ENCODE assay signal across 8 cellular contexts in genomic region chr11:131064373-131064991, GRCh38.
DNase-seq lines count a peak whose midpoint lies in the region; ATAC-seq lines count a peak whose summit lies in the region.

No MANE protein-coding gene starts in this region.

- no peaks in the 10 kb centered on the region for H3K4me1 Mint-ChIP-seq in activated T-cell treated with anti-CD3 and anti-CD28 coated beads, Interleukin-2, amount 50 U/mL, for 4 hours (ENCODE audit: low read depth)

- DNase-seq in activated T-cell treated with anti-CD3 and anti-CD28 coated beads for 24 hours (ENCODE audit: low read depth) (peak; percentile 5), MV-4-11 (lab: John Stamatoyannopoulos, UW) (peak; percentile 35), germinal center (ENCODE audit: low spot score) (peak; percentile 59), putamen (ENCODE audit: low spot score) (peak; percentile 63), NCI-H510A (lab: John Stamatoyannopoulos, UW) (no peak)
- DNase-seq in activated T-cell treated with anti-CD3 and anti-CD28 coated beads, Interleukin-2, amount 50 U/mL, for 4 hours, result no peak
- peak; percentile 21 to 44 for DNase-seq in activated CD4-positive, alpha-beta T cell treated with anti-CD3 and anti-CD28 coated beads, Interleukin-2, amount 50 U/mL, for 48 hours

- H3K4me3 Mint-ChIP-seq in activated T-cell treated with anti-CD3 and anti-CD28 coated beads, Interleukin-2, amount 50 U/mL, for 4 hours, result no peak overlapping the region

- H3K27me3 Mint-ChIP-seq in activated T-cell treated with anti-CD3 and anti-CD28 coated beads, Interleukin-2, amount 50 U/mL, for 4 hours (ENCODE audit: low read depth), result peaks cover 11% of the 10 kb centered on the region

- no peaks in the 10 kb centered on the region for H3K36me3 Mint-ChIP-seq in activated T-cell treated with anti-CD3 and anti-CD28 coated beads, Interleukin-2, amount 50 U/mL, for 4 hours (ENCODE audit: insufficient read depth)

- ATAC-seq in activated T-cell treated with anti-CD3 and anti-CD28 coated beads, Interleukin-2, amount 50 U/mL, for 4 hours, result no peak
- ATAC-seq in GM21825 (IDR thresholded peaks at IDR 0.05; ENCODE audit: unreplicated experiment), result peak; percentile 83

- no peaks in the 10 kb centered on the region for H3K9me3 Mint-ChIP-seq in activated T-cell treated with anti-CD3 and anti-CD28 coated beads, Interleukin-2, amount 50 U/mL, for 4 hours

Comparison
In these comparisons a context has a peak if more than half of its experiments do, and no peak if none do; other contexts are left out.
1. DNase-seq: peak in activated T-cell treated with anti-CD3 and anti-CD28 coated beads for 24 hours (single experiment), MV-4-11 (single experiment), activated CD4-positive, alpha-beta T cell treated with anti-CD3 and anti-CD28 coated beads, Interleukin-2, amount 50 U/mL, for 48 hours (2 of 2), germinal center (single experiment) and putamen (single experiment); none in activated T-cell treated with anti-CD3 and anti-CD28 coated beads, Interleukin-2, amount 50 U/mL, for 4 hours (single experiment) and NCI-H510A (single experiment).